In the genomic region with DNA sequence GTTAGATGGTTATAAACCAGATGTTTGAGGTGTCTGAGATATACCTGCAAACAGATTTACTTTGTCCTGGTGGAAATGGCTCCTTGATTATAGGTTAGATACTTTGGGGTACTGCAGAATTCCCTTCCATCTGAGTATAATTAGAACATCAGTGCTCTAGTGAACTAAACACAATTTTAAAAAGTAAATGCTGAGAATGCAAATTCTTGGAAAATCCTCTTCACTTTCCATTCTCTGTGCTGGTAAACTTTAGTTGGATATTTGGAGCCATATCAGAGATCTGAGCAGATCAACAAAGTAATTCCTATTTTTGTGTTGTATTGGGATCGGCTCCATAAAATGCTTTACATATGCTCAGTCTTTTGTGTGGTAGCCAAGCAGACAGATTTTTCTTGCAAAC, we compare ENCODE assay signal across 9 cellular contexts. TPM values are rescaled to one million over a fixed set of nuclear protein-coding genes. Genes with fewer than 3 reads are reported as not detected.
"Had no signal": no experiment of that assay in that cellular context is flagged by ENCODE, and none has a peak within 500 bp of the region (broad histone marks: within the 10 kb centered on the region; RNA-seq: fewer than 3 reads in every experiment).

No MANE protein-coding gene starts in this region.

- H3K36me3 ChIP-seq: HAP-1 had no signal

- DNase-seq: GM23248, GOT3, H7, HFFc6, KG1 had no signal

- H3K9me3 ChIP-seq: HAP-1 had no signal

- ATAC-seq: HCT116 had no signal

- H2AFZ ChIP-seq: GM23248 had no signal

- H3K4me1 ChIP-seq: HAP-1 had no signal

- H3K27ac ChIP-seq: GM23248, HL-60 had no signal

- H3K9ac ChIP-seq: GM23248 had no signal

- H3K4me3 ChIP-seq: GM23248, HAP-1 had no signal

RNA-seq across cellular contexts. Expression of gene KCNH8, which starts 38.0 kb away (rescaled TPM):
- total RNA-seq: GM23248, HFFc6, HT1080 had no signal
- polyA plus RNA-seq: GM23248 had no signal
